9 cellular contexts compared by ENCODE assay signal in the genomic region with DNA sequence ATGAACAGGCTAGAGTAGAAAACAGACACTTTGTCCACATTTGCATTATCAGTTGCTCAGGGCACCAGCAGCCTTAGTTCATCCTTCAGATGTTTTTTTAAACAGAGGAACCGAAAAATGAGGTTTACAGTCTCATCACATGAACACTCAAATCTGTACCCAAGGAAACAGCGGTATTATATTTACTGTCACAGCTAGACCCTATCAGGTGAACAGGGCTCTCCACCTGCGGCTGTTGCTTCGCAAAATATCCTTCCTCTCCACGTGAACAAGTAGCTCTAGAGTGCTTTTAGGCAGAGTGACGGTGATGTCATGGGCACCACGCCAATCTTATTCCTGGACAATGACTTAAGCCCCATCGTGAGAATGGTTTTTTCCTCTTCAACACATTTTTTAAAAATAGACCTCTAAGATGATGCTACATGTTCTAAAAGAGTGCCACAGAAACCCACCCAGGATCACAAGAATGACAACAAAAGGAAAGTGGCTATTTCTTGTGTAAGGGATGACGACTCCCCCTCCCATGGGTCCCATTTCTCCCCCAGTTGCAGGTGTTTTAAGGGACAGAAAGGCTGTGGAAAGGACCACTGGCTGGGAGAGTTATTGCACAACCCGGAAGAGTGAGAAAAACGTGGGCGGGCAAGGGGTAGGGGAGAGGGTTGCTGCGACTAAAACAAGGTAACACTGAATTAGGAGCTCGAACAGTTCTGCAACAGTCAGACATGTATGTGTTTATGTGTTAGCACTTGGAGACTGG.
DNase-seq lines count a peak whose midpoint lies in the region; ATAC-seq and TF ChIP-seq lines count a peak whose summit lies in the region.
"Had no signal": no experiment of that assay in that cellular context is flagged by ENCODE, and none has a peak within 500 bp of the region (broad histone marks: within the 10 kb centered on the region; RNA-seq: fewer than 3 reads in every experiment).

No MANE protein-coding gene starts in this region.

- no peaks in the 10 kb centered on the region for H3K27me3 Mint-ChIP-seq in naive thymus-derived CD4-positive, alpha-beta T cell

- peaks cover 0 to 38% (median 0%) of the 10 kb centered on the region in 7 donors for H3K4me1 Mint-ChIP-seq in naive thymus-derived CD4-positive, alpha-beta T cell

- peak; percentile 86 for ATAC-seq in HG03139 (IDR thresholded peaks at IDR 0.05; ENCODE audit: unreplicated experiment)
- ATAC-seq in naive thymus-derived CD4-positive, alpha-beta T cell, result peak; percentile 53
- ATAC-seq: A549 had no signal

- CTCF ChIA-PET in naive thymus-derived CD4-positive, alpha-beta T cell (lab: Charles Lee), result no interaction called here

- H3K36me3 Mint-ChIP-seq in naive thymus-derived CD4-positive, alpha-beta T cell, result peaks cover 6 to 28% (median 12%) of the 10 kb centered on the region in 5 donors

- no peak overlapping the region for H3K4me3 Mint-ChIP-seq in naive thymus-derived CD4-positive, alpha-beta T cell

- no peaks in the 10 kb centered on the region for H3K9me3 ChIP-seq in naive thymus-derived CD4-positive, alpha-beta T cell (ENCODE audit: control insufficient read depth in 2 of 3, low read length in 3 of 3)
- H3K9me3 ChIP-seq: A549 had no signal

- H3K4me3 ChIP-seq in naive thymus-derived CD4-positive, alpha-beta T cell (ENCODE audit: low read length), result no peak overlapping the region
- H3K4me3 ChIP-seq: A549 had no signal

- intact Hi-C loops in naive thymus-derived CD4-positive, alpha-beta T cell (cut with micrococcal nuclease), result loop anchor here in 1 of 2 donors (5.0 kb wide), 1 partner anchor 164 kb away; no protein-coding TSS in a partner anchor

- no peaks in the 10 kb centered on the region for H3K4me1 ChIP-seq in naive thymus-derived CD4-positive, alpha-beta T cell (ENCODE audit: control insufficient read depth in 2 of 2, insufficient read depth in 2 of 2, low read length in 2 of 2)

- peaks cover 0 to 6% (median 0%) of the 10 kb centered on the region in 3 experiments for H3K36me3 ChIP-seq in naive thymus-derived CD4-positive, alpha-beta T cell (ENCODE audit: control insufficient read depth in 2 of 3, insufficient read depth in 3 of 3, low read length in 3 of 3)

- DNase-seq in NCI-H2081 (lab: John Stamatoyannopoulos, UW) (peak; percentile 30 to 68), NCI-H2081 treated with DMSO at 0.1 percent for 48 hours (lab: John Stamatoyannopoulos, UW) (no peak)
- DNase-seq in naive thymus-derived CD4-positive, alpha-beta T cell, result no peak
- no peak for DNase-seq in activated CD4-positive, alpha-beta T cell treated with anti-CD3 and anti-CD28 coated beads, Interleukin-2, amount 50 U/mL, for 48 hours
- no peak for DNase-seq in activated CD4-positive, CD25-positive, alpha-beta regulatory T cell (lab: John Stamatoyannopoulos, UW)
- DNase-seq in stimulated activated CD4-positive, alpha-beta T cell treated with anti-CD3 and anti-CD28 coated beads, Interleukin-4, amount 100 ng/mL, for 24 hours, result no peak

- POLR2A ChIA-PET in naive thymus-derived CD4-positive, alpha-beta T cell (lab: Charles Lee), result no interaction called here

- H3K27ac Mint-ChIP-seq in naive thymus-derived CD4-positive, alpha-beta T cell, result peak overlapping the region in 1 of 9 donors; percentile 40

- H3K27me3 ChIP-seq in naive thymus-derived CD4-positive, alpha-beta T cell (ENCODE audit: control insufficient read depth in 2 of 2, insufficient read depth in 2 of 2, low read length in 2 of 2), result no peaks in the 10 kb centered on the region

- peaks cover 0 to 7% (median 3%) of the 10 kb centered on the region in 11 donors for H3K9me3 Mint-ChIP-seq in naive thymus-derived CD4-positive, alpha-beta T cell

- H3K27ac ChIP-seq in naive thymus-derived CD4-positive, alpha-beta T cell (ENCODE audit: low read depth, low read length), result no peak overlapping the region

TF ChIP-seq in PFSK-1, 5 proteins besides CTCF, POLR2A, EP300 and RAD21:
- 0 out of 2 replicates have a peak, but pooled peaks have one; percentile 1 for TF ChIP-seq POLR2AphosphoS5 (IDR thresholded peaks at IDR 0.05; ENCODE audit: low read depth, low read length)
- TF ChIP-seq, protein P1, sequence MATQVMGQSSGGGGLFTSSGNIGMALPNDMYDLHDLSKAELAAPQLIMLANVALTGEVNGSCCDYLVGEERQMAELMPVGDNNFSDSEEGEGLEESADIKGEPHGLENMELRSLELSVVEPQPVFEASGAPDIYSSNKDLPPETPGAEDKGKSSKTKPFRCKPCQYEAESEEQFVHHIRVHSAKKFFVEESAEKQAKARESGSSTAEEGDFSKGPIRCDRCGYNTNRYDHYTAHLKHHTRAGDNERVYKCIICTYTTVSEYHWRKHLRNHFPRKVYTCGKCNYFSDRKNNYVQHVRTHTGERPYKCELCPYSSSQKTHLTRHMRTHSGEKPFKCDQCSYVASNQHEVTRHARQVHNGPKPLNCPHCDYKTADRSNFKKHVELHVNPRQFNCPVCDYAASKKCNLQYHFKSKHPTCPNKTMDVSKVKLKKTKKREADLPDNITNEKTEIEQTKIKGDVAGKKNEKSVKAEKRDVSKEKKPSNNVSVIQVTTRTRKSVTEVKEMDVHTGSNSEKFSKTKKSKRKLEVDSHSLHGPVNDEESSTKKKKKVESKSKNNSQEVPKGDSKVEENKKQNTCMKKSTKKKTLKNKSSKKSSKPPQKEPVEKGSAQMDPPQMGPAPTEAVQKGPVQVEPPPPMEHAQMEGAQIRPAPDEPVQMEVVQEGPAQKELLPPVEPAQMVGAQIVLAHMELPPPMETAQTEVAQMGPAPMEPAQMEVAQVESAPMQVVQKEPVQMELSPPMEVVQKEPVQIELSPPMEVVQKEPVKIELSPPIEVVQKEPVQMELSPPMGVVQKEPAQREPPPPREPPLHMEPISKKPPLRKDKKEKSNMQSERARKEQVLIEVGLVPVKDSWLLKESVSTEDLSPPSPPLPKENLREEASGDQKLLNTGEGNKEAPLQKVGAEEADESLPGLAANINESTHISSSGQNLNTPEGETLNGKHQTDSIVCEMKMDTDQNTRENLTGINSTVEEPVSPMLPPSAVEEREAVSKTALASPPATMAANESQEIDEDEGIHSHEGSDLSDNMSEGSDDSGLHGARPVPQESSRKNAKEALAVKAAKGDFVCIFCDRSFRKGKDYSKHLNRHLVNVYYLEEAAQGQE (IDR thresholded peaks at IDR 0.05; ENCODE audit: insufficient read depth in 1 of 2, low read depth in 2 of 2, low read length in 2 of 2), result no peak

Comparison
In these comparisons a context has a peak if more than half of its experiments do, and no peak if none do; other contexts are left out.
1. DNase-seq: peak in NCI-H2081 (2 of 2); none in NCI-H2081 treated with DMSO at 0.1 percent for 48 hours (single experiment), naive thymus-derived CD4-positive, alpha-beta T cell (0 of 9), activated CD4-positive, alpha-beta T cell treated with anti-CD3 and anti-CD28 coated beads, Interleukin-2, amount 50 U/mL, for 48 hours (0 of 2), activated CD4-positive, CD25-positive, alpha-beta regulatory T cell (0 of 4) and stimulated activated CD4-positive, alpha-beta T cell treated with anti-CD3 and anti-CD28 coated beads, Interleukin-4, amount 100 ng/mL, for 24 hours (single experiment).